ENCODE assay signal across 1 cellular context in the genomic region with DNA sequence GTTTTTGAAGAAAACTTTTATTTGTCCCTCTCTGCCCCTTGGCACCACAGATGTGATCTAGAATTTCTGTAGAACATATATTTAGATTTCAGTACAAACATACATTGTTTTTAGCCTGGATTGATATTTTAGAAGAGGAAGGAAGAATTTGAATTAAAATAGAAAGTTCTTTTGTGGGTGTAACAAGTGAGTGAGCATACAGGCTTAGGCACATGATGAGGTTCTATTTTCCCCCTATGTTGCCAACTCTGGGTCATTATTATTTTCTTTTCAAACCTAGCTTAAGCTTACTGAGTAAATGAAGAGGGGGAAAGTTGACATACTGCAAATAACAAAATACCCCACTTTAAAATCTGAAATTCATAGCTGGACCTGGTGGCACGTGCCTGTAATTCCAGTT.
TF ChIP-seq lines count a peak whose summit lies in the region.

No MANE protein-coding gene starts in this region.

TF ChIP-seq in SK-N-SH, 30 proteins besides CTCF, POLR2A, EP300 and RAD21 (continued from another document):
- TF ChIP-seq, protein P1, sequence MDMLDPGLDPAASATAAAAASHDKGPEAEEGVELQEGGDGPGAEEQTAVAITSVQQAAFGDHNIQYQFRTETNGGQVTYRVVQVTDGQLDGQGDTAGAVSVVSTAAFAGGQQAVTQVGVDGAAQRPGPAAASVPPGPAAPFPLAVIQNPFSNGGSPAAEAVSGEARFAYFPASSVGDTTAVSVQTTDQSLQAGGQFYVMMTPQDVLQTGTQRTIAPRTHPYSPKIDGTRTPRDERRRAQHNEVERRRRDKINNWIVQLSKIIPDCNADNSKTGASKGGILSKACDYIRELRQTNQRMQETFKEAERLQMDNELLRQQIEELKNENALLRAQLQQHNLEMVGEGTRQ (IDR thresholded peaks at IDR 0.05; ENCODE audit: borderline replicate concordance, low read depth, low read length): no peak
- no peak for TF ChIP-seq GABPA (IDR thresholded peaks at IDR 0.05; ENCODE audit: low read depth)
- TF ChIP-seq SMC3 (IDR thresholded peaks at IDR 0.05; ENCODE audit: low read depth, low read length): no peak
- TF ChIP-seq RCOR1 (IDR thresholded peaks at IDR 0.05; ENCODE audit: low read length): no peak
- TF ChIP-seq YY1 (IDR thresholded peaks at IDR 0.05; ENCODE audit: low read depth): no peak
- no peak for TF ChIP-seq ELF1 (IDR thresholded peaks at IDR 0.05)
- TF ChIP-seq, protein P2, sequence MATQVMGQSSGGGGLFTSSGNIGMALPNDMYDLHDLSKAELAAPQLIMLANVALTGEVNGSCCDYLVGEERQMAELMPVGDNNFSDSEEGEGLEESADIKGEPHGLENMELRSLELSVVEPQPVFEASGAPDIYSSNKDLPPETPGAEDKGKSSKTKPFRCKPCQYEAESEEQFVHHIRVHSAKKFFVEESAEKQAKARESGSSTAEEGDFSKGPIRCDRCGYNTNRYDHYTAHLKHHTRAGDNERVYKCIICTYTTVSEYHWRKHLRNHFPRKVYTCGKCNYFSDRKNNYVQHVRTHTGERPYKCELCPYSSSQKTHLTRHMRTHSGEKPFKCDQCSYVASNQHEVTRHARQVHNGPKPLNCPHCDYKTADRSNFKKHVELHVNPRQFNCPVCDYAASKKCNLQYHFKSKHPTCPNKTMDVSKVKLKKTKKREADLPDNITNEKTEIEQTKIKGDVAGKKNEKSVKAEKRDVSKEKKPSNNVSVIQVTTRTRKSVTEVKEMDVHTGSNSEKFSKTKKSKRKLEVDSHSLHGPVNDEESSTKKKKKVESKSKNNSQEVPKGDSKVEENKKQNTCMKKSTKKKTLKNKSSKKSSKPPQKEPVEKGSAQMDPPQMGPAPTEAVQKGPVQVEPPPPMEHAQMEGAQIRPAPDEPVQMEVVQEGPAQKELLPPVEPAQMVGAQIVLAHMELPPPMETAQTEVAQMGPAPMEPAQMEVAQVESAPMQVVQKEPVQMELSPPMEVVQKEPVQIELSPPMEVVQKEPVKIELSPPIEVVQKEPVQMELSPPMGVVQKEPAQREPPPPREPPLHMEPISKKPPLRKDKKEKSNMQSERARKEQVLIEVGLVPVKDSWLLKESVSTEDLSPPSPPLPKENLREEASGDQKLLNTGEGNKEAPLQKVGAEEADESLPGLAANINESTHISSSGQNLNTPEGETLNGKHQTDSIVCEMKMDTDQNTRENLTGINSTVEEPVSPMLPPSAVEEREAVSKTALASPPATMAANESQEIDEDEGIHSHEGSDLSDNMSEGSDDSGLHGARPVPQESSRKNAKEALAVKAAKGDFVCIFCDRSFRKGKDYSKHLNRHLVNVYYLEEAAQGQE (IDR thresholded peaks at IDR 0.05; ENCODE audit: low read depth, low read length): no peak
- TF ChIP-seq FOXM1 (IDR thresholded peaks at IDR 0.05; ENCODE audit: low read depth): no peak
TF ChIP-seq in SK-N-SH: peak in this region for 0.
